11 cellular contexts compared by ENCODE assay signal in genomic region chr14:97976861-97977260, GRCh38.
DNase-seq lines count a peak whose midpoint lies in the region; ATAC-seq and TF ChIP-seq lines count a peak whose summit lies in the region.
"Had no signal": no experiment of that assay in that cellular context is flagged by ENCODE, and none has a peak within 500 bp of the region (broad histone marks: within the 10 kb centered on the region; RNA-seq: fewer than 3 reads in every experiment).

No MANE protein-coding gene starts in this region.

- H3K27ac Mint-ChIP-seq in brain: peak overlapping the region in 4 of 5 experiments; percentile 89 to 97 (median 92)

- no peaks in the 10 kb centered on the region for H3K27me3 Mint-ChIP-seq in brain

- no peaks in the 10 kb centered on the region for H3K36me3 Mint-ChIP-seq in brain

- H3K4me3 ChIP-seq in mononuclear cell (ENCODE audit: low read length) (peak overlapping the region; percentile 41), vagina (peak overlapping the region; percentile 4 to 40)

- no peaks in the 10 kb centered on the region for H3K36me3 ChIP-seq in vagina

- H3K9me3 ChIP-seq in mononuclear cell (ENCODE audit: low read depth, low read length) (no peaks in the 10 kb centered on the region), vagina (no peaks in the 10 kb centered on the region)

- H3K4me1 Mint-ChIP-seq in brain: peaks cover 56% of the 10 kb centered on the region

- peak; percentile 32 for DNase-seq in stimulated activated CD4-positive, alpha-beta T cell treated with anti-CD3 and anti-CD28 coated beads, Interleukin-15, amount 100 ng/mL, for 24 hours
- DNase-seq in stimulated activated CD4-positive, alpha-beta T cell treated with anti-CD3 and anti-CD28 coated beads, Interleukin-12 subunit alpha, Interleukin-12 subunit beta, amount 100 ng/mL, for 4 hours: no peak
- DNase-seq in vagina (ENCODE audit: extremely low spot score in 2 of 2) (no peak), NCI-H345 (lab: John Stamatoyannopoulos, UW) (no peak), DMS53 (lab: John Stamatoyannopoulos, UW) (no peak)
- DNase-seq: AML-193, NCI-H774 had no signal

- peak overlapping the region; percentile 75 for H3K27ac ChIP-seq in vagina
- H3K27ac ChIP-seq: KMS-11 had no signal

- no peaks in the 10 kb centered on the region for H3K27me3 ChIP-seq in mononuclear cell (ENCODE audit: insufficient read depth, low read length)
- no peaks in the 10 kb centered on the region for H3K27me3 ChIP-seq in vagina

- TF ChIP-seq POLR2A in vagina (IDR thresholded peaks at IDR 0.05): no peak

- intact Hi-C loops in vagina (cut with DNase I): no loop called here

- TF ChIP-seq CTCF in brain (conservative IDR thresholded peaks at IDR 0.05) (no peak), vagina (IDR thresholded peaks at IDR 0.05) (no peak)

- H3K9me3 Mint-ChIP-seq in brain: peaks cover 0 to 3% (median 0%) of the 10 kb centered on the region in 5 experiments

- H3K4me3 Mint-ChIP-seq in brain: peak overlapping the region in 4 of 5 experiments; percentile 72 to 85 (median 79)

- H3K4me1 ChIP-seq in mononuclear cell (ENCODE audit: insufficient read depth, low read length) (peaks cover 17% of the 10 kb centered on the region), vagina (peaks cover 34% of the 10 kb centered on the region)

- no peak for ATAC-seq in GM21723 (IDR thresholded peaks at IDR 0.05; ENCODE audit: unreplicated experiment)
